ENCODE assay signal across 1 cellular context in the genomic region with DNA sequence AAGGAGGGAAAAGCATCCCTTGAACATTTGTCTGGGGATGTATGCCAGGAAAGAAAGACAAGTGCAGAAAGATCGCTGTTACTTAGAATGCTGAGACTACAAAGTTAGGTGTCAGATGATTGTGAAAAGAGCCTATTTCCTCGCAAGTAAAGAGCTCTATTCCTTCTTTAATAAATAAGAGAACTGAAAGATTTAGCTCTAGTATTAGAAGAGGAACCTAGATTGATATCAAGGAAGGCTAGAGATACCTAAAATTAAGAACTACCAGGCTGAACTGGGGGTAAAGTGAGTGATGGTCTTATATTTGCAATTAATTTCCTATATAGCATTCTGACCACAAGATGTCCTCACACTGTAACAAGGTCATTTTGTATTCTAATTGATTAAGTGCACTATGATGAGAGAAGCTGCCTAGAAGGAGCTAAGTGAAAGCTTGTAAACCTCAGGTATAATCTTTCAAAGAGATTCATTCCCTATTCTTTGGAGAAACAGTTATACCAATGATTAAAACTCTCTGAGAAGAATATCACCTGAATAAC.
TF ChIP-seq lines count a peak whose summit lies in the region.

No MANE protein-coding gene starts in this region.

TF ChIP-seq in HepG2, 621 proteins besides CTCF, POLR2A, EP300 and RAD21 (continued from another document):
- TF ChIP-seq SMAD9 (CRISPR knock-in tag; IDR thresholded peaks at IDR 0.05) (no peak), KDM5A (IDR thresholded peaks at IDR 0.05; ENCODE audit: borderline replicate concordance, low read length) (no peak), FOXM1 (CRISPR knock-in tag; IDR thresholded peaks at IDR 0.05) (no peak), DR1 (CRISPR knock-in tag; IDR thresholded peaks at IDR 0.05) (no peak), KDM2A (CRISPR knock-in tag; IDR thresholded peaks at IDR 0.05; ENCODE audit: borderline replicate concordance, low read depth) (no peak), HHEX (CRISPR knock-in tag; IDR thresholded peaks at IDR 0.05) (no peak), RELA (CRISPR knock-in tag; IDR thresholded peaks at IDR 0.05) (no peak), TBX2 (CRISPR knock-in tag; IDR thresholded peaks at IDR 0.05; ENCODE audit: borderline replicate concordance) (no peak), ZNF101 (CRISPR knock-in tag; IDR thresholded peaks at IDR 0.05; ENCODE audit: borderline replicate concordance, low read depth) (no peak), ZC3H13 (CRISPR knock-in tag; IDR thresholded peaks at IDR 0.05) (no peak), NKX3-1 (CRISPR knock-in tag; IDR thresholded peaks at IDR 0.05) (no peak), NONO (IDR thresholded peaks at IDR 0.05) (no peak), NONO (CRISPR knock-in tag; conservative IDR thresholded peaks at IDR 0.05) (no peak), ZNF556 (CRISPR knock-in tag; IDR thresholded peaks at IDR 0.05; ENCODE audit: borderline replicate concordance) (no peak), ZNF761 (CRISPR knock-in tag; conservative IDR thresholded peaks at IDR 0.05) (no peak), GATA4 (IDR thresholded peaks at IDR 0.05; ENCODE audit: borderline replicate concordance, low read depth) (no peak)
- TF ChIP-seq, protein P1, sequence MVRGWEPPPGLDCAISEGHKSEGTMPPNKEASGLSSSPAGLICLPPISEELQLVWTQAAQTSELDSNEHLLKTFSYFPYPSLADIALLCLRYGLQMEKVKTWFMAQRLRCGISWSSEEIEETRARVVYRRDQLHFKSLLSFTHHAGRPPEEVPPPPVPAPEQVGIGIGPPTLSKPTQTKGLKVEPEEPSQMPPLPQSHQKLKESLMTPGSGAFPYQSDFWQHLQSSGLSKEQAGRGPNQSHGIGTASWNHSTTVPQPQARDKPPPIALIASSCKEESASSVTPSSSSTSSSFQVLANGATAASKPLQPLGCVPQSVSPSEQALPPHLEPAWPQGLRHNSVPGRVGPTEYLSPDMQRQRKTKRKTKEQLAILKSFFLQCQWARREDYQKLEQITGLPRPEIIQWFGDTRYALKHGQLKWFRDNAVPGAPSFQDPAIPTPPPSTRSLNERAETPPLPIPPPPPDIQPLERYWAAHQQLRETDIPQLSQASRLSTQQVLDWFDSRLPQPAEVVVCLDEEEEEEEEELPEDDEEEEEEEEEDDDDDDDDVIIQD (CRISPR knock-in tag; IDR thresholded peaks at IDR 0.05; ENCODE audit: low read depth) = no peak
- TF ChIP-seq, protein P2, sequence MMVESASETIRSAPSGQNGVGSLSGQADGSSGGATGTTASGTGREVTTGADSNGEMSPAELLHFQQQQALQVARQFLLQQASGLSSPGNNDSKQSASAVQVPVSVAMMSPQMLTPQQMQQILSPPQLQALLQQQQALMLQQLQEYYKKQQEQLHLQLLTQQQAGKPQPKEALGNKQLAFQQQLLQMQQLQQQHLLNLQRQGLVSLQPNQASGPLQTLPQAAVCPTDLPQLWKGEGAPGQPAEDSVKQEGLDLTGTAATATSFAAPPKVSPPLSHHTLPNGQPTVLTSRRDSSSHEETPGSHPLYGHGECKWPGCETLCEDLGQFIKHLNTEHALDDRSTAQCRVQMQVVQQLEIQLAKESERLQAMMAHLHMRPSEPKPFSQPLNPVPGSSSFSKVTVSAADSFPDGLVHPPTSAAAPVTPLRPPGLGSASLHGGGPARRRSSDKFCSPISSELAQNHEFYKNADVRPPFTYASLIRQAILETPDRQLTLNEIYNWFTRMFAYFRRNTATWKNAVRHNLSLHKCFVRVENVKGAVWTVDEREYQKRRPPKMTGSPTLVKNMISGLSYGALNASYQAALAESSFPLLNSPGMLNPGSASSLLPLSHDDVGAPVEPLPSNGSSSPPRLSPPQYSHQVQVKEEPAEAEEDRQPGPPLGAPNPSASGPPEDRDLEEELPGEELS (CRISPR knock-in tag; IDR thresholded peaks at IDR 0.05) = no peak
- TF ChIP-seq, protein P3, sequence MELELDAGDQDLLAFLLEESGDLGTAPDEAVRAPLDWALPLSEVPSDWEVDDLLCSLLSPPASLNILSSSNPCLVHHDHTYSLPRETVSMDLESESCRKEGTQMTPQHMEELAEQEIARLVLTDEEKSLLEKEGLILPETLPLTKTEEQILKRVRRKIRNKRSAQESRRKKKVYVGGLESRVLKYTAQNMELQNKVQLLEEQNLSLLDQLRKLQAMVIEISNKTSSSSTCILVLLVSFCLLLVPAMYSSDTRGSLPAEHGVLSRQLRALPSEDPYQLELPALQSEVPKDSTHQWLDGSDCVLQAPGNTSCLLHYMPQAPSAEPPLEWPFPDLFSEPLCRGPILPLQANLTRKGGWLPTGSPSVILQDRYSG (CRISPR knock-in tag; IDR thresholded peaks at IDR 0.05) = no peak
TF ChIP-seq in HepG2: peak in this region for 0.
